In genomic region chrX:104370089-104370488, GRCh38 we compare ENCODE assay signal across 11 cellular contexts.
A peak's percentile ranks its signal among the peaks of the same experiment; 100 is the strongest.
DNase-seq lines count a peak whose midpoint lies in the region; ATAC-seq and TF ChIP-seq lines count a peak whose summit lies in the region.
"Had no signal": no experiment of that assay in that cellular context is flagged by ENCODE, and none has a peak within 500 bp of the region (broad histone marks: within the 10 kb centered on the region; RNA-seq: fewer than 3 reads in every experiment).

No MANE protein-coding gene starts in this region.

- H3K27ac ChIP-seq in PC-3 (ENCODE audit: low read length) (no peak overlapping the region), body of pancreas (no peak overlapping the region)

- H3K36me3 ChIP-seq in PC-3 (ENCODE audit: low read depth, low read length) (no peaks in the 10 kb centered on the region), body of pancreas (replicated peaks in 1 of 2; ENCODE audit: insufficient read depth in 1 of 2, low read depth in 2 of 2) (no peaks in the 10 kb centered on the region)

- no peak overlapping the region for H3K9ac ChIP-seq in PC-3 (ENCODE audit: low read length)

- H3K36me3 Mint-ChIP-seq in endothelial cell (ENCODE audit: low read depth, unreplicated experiment) (no peaks in the 10 kb centered on the region), neural crest cell (ENCODE audit: low read depth) (peaks cover 3% of the 10 kb centered on the region)
- H3K36me3 Mint-ChIP-seq in activated naive CD4-positive, alpha-beta T cell treated with anti-CD3 and anti-CD28 coated beads, Interleukin-2, amount 50 U/mL, for 72 hours: no peaks in the 10 kb centered on the region
- H3K36me3 Mint-ChIP-seq: immature natural killer cell had no signal

- H2AFZ ChIP-seq in PC-3 (ENCODE audit: low read length): no peak overlapping the region

- no peak overlapping the region for H3K4me3 ChIP-seq in PC-3 (ENCODE audit: low read length)
- no peak overlapping the region for H3K4me3 ChIP-seq in body of pancreas

- no peaks in the 10 kb centered on the region for H3K79me2 ChIP-seq in PC-3 (ENCODE audit: low read length)

- POLR2A ChIA-PET in PC-3 (lab: Charles Lee; ENCODE audit: unreplicated experiment): interaction anchor here (0.7 kb wide), 1 partner anchor 25 kb away, joined by 9 read pairs; no protein-coding TSS in a partner anchor

- no peak overlapping the region for H3K4me2 ChIP-seq in PC-3 (ENCODE audit: low read length)

- H3K27ac Mint-ChIP-seq in endothelial cell (ENCODE audit: unreplicated experiment) (no peak overlapping the region), neural crest cell (ENCODE audit: unreplicated experiment) (no peak overlapping the region)
- no peak overlapping the region for H3K27ac Mint-ChIP-seq in activated naive CD4-positive, alpha-beta T cell treated with anti-CD3 and anti-CD28 coated beads, Interleukin-2, amount 50 U/mL, for 72 hours
- H3K27ac Mint-ChIP-seq: immature natural killer cell had no signal

- intact Hi-C loops in PC-3 (cut with micrococcal nuclease): no loop called here
- intact Hi-C loops in body of pancreas (cut with DNase I): no loop called here

- H3K27me3 ChIP-seq in PC-3 (ENCODE audit: low read length): no peaks in the 10 kb centered on the region
- no peaks in the 10 kb centered on the region for H3K27me3 ChIP-seq in body of pancreas

- H3K4me1 ChIP-seq in PC-3 (ENCODE audit: insufficient read depth, low read length) (no peaks in the 10 kb centered on the region), body of pancreas (no peaks in the 10 kb centered on the region)

- H3K9me2 ChIP-seq in PC-3 (replicated peaks; ENCODE audit: low read length): no peaks in the 10 kb centered on the region

- ATAC-seq in PC-3: peak; percentile 88
- no peak for ATAC-seq in activated naive CD4-positive, alpha-beta T cell treated with anti-CD3 and anti-CD28 coated beads, Interleukin-2, amount 50 U/mL, for 72 hours
- ATAC-seq in GM21737 (IDR thresholded peaks at IDR 0.05; ENCODE audit: unreplicated experiment): no peak
- ATAC-seq in HG03469 (IDR thresholded peaks at IDR 0.05; ENCODE audit: unreplicated experiment): no peak
- ATAC-seq in body of pancreas: no peak

- WGBS in body of pancreas, 2 donors: 44 to 51% methylated on average over 2 of the region's 2 CpGs

- no peak overlapping the region for H3K4me3 Mint-ChIP-seq in endothelial cell (ENCODE audit: unreplicated experiment)
- no peak overlapping the region for H3K4me3 Mint-ChIP-seq in neural crest cell
- H3K4me3 Mint-ChIP-seq: immature natural killer cell had no signal

- no peaks in the 10 kb centered on the region for H3K9me3 Mint-ChIP-seq in endothelial cell (ENCODE audit: unreplicated experiment)
- peaks cover 13% of the 10 kb centered on the region for H3K9me3 Mint-ChIP-seq in neural crest cell
- H3K9me3 Mint-ChIP-seq in activated naive CD4-positive, alpha-beta T cell treated with anti-CD3 and anti-CD28 coated beads, Interleukin-2, amount 50 U/mL, for 72 hours: no peaks in the 10 kb centered on the region
- H3K9me3 Mint-ChIP-seq: immature natural killer cell had no signal

- H3K9me3 ChIP-seq in PC-3 (ENCODE audit: low read length): no peaks in the 10 kb centered on the region
- no peaks in the 10 kb centered on the region for H3K9me3 ChIP-seq in body of pancreas

- CTCF ChIA-PET in PC-3 (lab: Charles Lee): interaction anchor here (0.5 to 0.6 kb wide), 3 partner anchors 49 to 185 kb away, joined by 3 to 5 read pairs (median 4); no protein-coding TSS in a partner anchor

- H3K27me3 Mint-ChIP-seq in endothelial cell (ENCODE audit: unreplicated experiment) (no peaks in the 10 kb centered on the region), neural crest cell (ENCODE audit: low read depth) (no peaks in the 10 kb centered on the region)

- TF ChIP-seq POLR2A in body of pancreas (IDR thresholded peaks at IDR 0.05): no peak

- no TSS peak for BruUV-seq in PC-3 (replicated peaks; lab: Mats Ljungman, UMichigan)

- peak; percentile 26 for TF ChIP-seq CTCF in GM12873 (IDR thresholded peaks at IDR 0.05; ENCODE audit: insufficient read depth, low read depth, low read length, missing control alignments)
- peak; percentile 53 for TF ChIP-seq CTCF in PC-3 (conservative IDR thresholded peaks at IDR 0.05; ENCODE audit: low read depth, low read length)
- TF ChIP-seq CTCF in endothelial cell (IDR thresholded peaks at IDR 0.05; ENCODE audit: unreplicated experiment): no peak
- peak; percentile 53 for TF ChIP-seq CTCF in neural crest cell (conservative IDR thresholded peaks at IDR 0.05)
- TF ChIP-seq CTCF in body of pancreas (IDR thresholded peaks at IDR 0.05): no peak

- no peaks in the 10 kb centered on the region for H3F3A ChIP-seq in PC-3 (ENCODE audit: low read length, unreplicated experiment)

- H4K20me1 ChIP-seq in PC-3 (ENCODE audit: low read length): no peaks in the 10 kb centered on the region

- DNase-seq in PC-3 (peak; percentile 85), endothelial cell (ENCODE audit: low spot score) (peak; percentile 3), neural crest cell (ENCODE audit: low read depth, low spot score) (no peak), body of pancreas (no peak)
- no peak for DNase-seq in activated naive CD4-positive, alpha-beta T cell treated with anti-CD3 and anti-CD28 coated beads, Interleukin-2, amount 50 U/mL, for 72 hours (ENCODE audit: low spot score in 2 of 2)
- DNase-seq: activated effector memory CD4-positive, alpha-beta T cell treated with Interleukin-2 at 50 U/mL for 16 hours; DMS79; immature natural killer cell had no signal

- H3K4me1 Mint-ChIP-seq in endothelial cell (ENCODE audit: unreplicated experiment): no peaks in the 10 kb centered on the region
- H3K4me1 Mint-ChIP-seq in neural crest cell: peaks cover 17% of the 10 kb centered on the region
- H3K4me1 Mint-ChIP-seq: immature natural killer cell had no signal

Comparison
In these comparisons a context has a peak if more than half of its experiments do, and no peak if none do; other contexts are left out.
1. CTCF ChIP-seq: peak in GM12873 (single experiment), PC-3 (single experiment) and neural crest cell (single experiment); none in endothelial cell (single experiment) and body of pancreas (0 of 7).
2. DNase-seq: peak in PC-3 (single experiment) and endothelial cell (single experiment); none in neural crest cell (single experiment), activated naive CD4-positive, alpha-beta T cell treated with anti-CD3 and anti-CD28 coated beads, Interleukin-2, amount 50 U/mL, for 72 hours (0 of 2) and body of pancreas (0 of 4).